In genomic region chr11:112290462-112290894, GRCh38 we compare ENCODE assay signal across 9 cellular contexts. TPM values are rescaled to one million over a fixed set of nuclear protein-coding genes. Genes with fewer than 3 reads are reported as not detected.
DNase-seq lines count a peak whose midpoint lies in the region; TF ChIP-seq lines count a peak whose summit lies in the region.
"Had no signal": no experiment of that assay in that cellular context is flagged by ENCODE, and none has a peak within 500 bp of the region (broad histone marks: within the 10 kb centered on the region; RNA-seq: fewer than 3 reads in every experiment).

No MANE protein-coding gene starts in this region.

- no peaks in the 10 kb centered on the region for H4K20me1 ChIP-seq in KMS-11 (ENCODE audit: insufficient read depth)

- H3K4me1 ChIP-seq in KMS-11 (ENCODE audit: low read depth, poor library complexity, severe bottlenecking), result peaks cover 5% of the 10 kb centered on the region
- H3K4me1 ChIP-seq in colonic mucosa, result no peaks in the 10 kb centered on the region
- H3K4me1 ChIP-seq in muscle layer of duodenum (ENCODE audit: control insufficient read depth in 1 of 2, insufficient read depth in 2 of 2, low read length in 2 of 2), result peaks cover 5% of the 10 kb centered on the region in 2 donors

- H3K27ac ChIP-seq in KMS-11 (no peak overlapping the region), colonic mucosa (peak overlapping the region; percentile 50), muscle layer of duodenum (ENCODE audit: low read length) (peak overlapping the region; percentile 53)

- DNase-seq in AG09309 (ENCODE audit: low read depth), result no peak
- no peak for DNase-seq in colonic mucosa
- no peak for DNase-seq in DMS53 (lab: John Stamatoyannopoulos, UW)
- DNase-seq in stimulated activated CD4-positive, alpha-beta T cell treated with anti-CD3 and anti-CD28 coated beads, Interleukin-12 subunit alpha, Interleukin-12 subunit beta, amount 100 ng/mL, for 4 hours, result no peak
- DNase-seq in GM20000 (ENCODE audit: low spot score), result no peak
- no peak for DNase-seq in activated effector memory CD4-positive, alpha-beta T cell treated with Interleukin-2 at 50 U/mL for 16 hours

- H3K79me2 ChIP-seq in KMS-11 (ENCODE audit: insufficient read depth, low read depth), result no peaks in the 10 kb centered on the region

- H2AFZ ChIP-seq in KMS-11 (ENCODE audit: low read depth), result peak overlapping the region; percentile 98; the same call in 1 of the 2 replicates

- H3K27me3 ChIP-seq in KMS-11 (ENCODE audit: insufficient read depth, low read depth), result no peaks in the 10 kb centered on the region
- H3K27me3 ChIP-seq in colonic mucosa, result no peaks in the 10 kb centered on the region
- H3K27me3 ChIP-seq in muscle layer of duodenum (ENCODE audit: low read depth, low read length), result no peaks in the 10 kb centered on the region

- H3K9me3 ChIP-seq in colonic mucosa, result no peaks in the 10 kb centered on the region
- no peaks in the 10 kb centered on the region for H3K9me3 ChIP-seq in muscle layer of duodenum (ENCODE audit: control insufficient read depth in 1 of 2, low read length in 2 of 2)

- no peak overlapping the region for H3K9ac ChIP-seq in KMS-11
- peak overlapping the region in 1 of 2 donors; percentile 45 for H3K9ac ChIP-seq in colonic mucosa (ENCODE audit: low read depth in 2 of 2, low read length in 2 of 2)

- TF ChIP-seq CTCF in AG09309 (IDR thresholded peaks at IDR 0.05; ENCODE audit: control insufficient read depth, insufficient read depth, low read depth, low read length, missing control alignments) (no peak), KMS-11 (conservative IDR thresholded peaks at IDR 0.05; ENCODE audit: low read depth, low read length) (no peak), colonic mucosa (IDR thresholded peaks at IDR 0.05) (no peak), GM20000 (IDR thresholded peaks at IDR 0.05; ENCODE audit: extremely low read depth, missing control alignments) (no peak)

- no peaks in the 10 kb centered on the region for H3K36me3 ChIP-seq in KMS-11 (ENCODE audit: insufficient read depth)
- H3K36me3 ChIP-seq in colonic mucosa, result no peaks in the 10 kb centered on the region
- H3K36me3 ChIP-seq in muscle layer of duodenum (ENCODE audit: control insufficient read depth in 1 of 2, insufficient read depth in 2 of 2, low read length in 2 of 2), result no peaks in the 10 kb centered on the region

- H3K4me3 ChIP-seq in AG09309 (ENCODE audit: control insufficient read depth, low read depth, low read length) (peak overlapping the region; percentile 62), KMS-11 (IDR thresholded peaks at IDR 0.05; ENCODE audit: insufficient read depth, low read depth, low read length) (no peak overlapping the region), colonic mucosa (peak overlapping the region; percentile 48), muscle layer of duodenum (ENCODE audit: low read depth in 1 of 2, low read length in 2 of 2) (peak overlapping the region; percentile 59 to 69)

- peak overlapping the region; percentile 76; the same call in 1 of the 2 replicates for H3K4me2 ChIP-seq in KMS-11

- intact Hi-C loops in colonic mucosa (cut with DNase I), result loop anchor here (2.0 to 10.0 kb wide), 2 partner anchors 264 to 504 kb away; no protein-coding TSS in a partner anchor

RNA-seq across cellular contexts. Expression of gene PLET1, which starts 29.8 kb away (rescaled TPM):
- total RNA-seq in colonic mucosa, result not detected
- total RNA-seq: SK-MEL-5 had no signal
